Comparison of ENCODE assay signal across 22 cellular contexts in genomic region chr10:131077031-131077430, GRCh38.
"Had no signal": no experiment of that assay in that cellular context is flagged by ENCODE, and none has a peak within 500 bp of the region (broad histone marks: within the 10 kb centered on the region; RNA-seq: fewer than 3 reads in every experiment).

No MANE protein-coding gene starts in this region.

- H3K9me3 ChIP-seq: prostate gland, suprapubic skin, transverse colon, vagina had no signal

- H3K9me3 Mint-ChIP-seq: effector memory CD8-positive, alpha-beta T cell; mesothelial cell of epicardium; natural killer cell treated with Interleukin-12 subunit alpha and Interleukin-12 subunit beta and Interleukin-15 and Interleukin-18, amount 100 ng/mL, for 72 hours; neural crest cell; stimulated activated naive CD8-positive, alpha-beta T cell treated with anti-CD3 and anti-CD28 coated beads, Interleukin-15, amount 100 ng/mL, for 72 hours had no signal

- H3K4me1 Mint-ChIP-seq: immature natural killer cell, mesothelial cell of epicardium, naive B cell had no signal

- H3K27ac ChIP-seq: parathyroid adenoma, prostate gland, suprapubic skin, transverse colon, vagina had no signal

- H3K27ac Mint-ChIP-seq: effector memory CD8-positive, alpha-beta T cell; immature natural killer cell; mesothelial cell of epicardium; naive B cell; natural killer cell treated with Interleukin-12 subunit alpha and Interleukin-12 subunit beta and Interleukin-15 and Interleukin-18, amount 100 ng/mL, for 72 hours; stimulated activated naive CD8-positive, alpha-beta T cell treated with anti-CD3 and anti-CD28 coated beads, Interleukin-15, amount 100 ng/mL, for 72 hours had no signal

- DNase-seq: cortex of kidney; effector memory CD8-positive, alpha-beta T cell; hypothalamus; immature natural killer cell; mesenchymal stem cell; mucosa of descending colon; naive B cell; right cardiac atrium; small intestine; stimulated activated CD4-positive, alpha-beta T cell treated with anti-CD3 and anti-CD28 coated beads, Interleukin-15, amount 100 ng/mL, for 24 hours; stimulated activated CD4-positive, alpha-beta T cell treated with anti-CD3 and anti-CD28 coated beads, Interleukin-2, amount 100 ng/mL, for 48 hours; stimulated activated CD8-positive, alpha-beta memory T cell treated with anti-CD3 and anti-CD28 coated beads, Interleukin-4, amount 100 ng/mL, for 48 hours; stimulated activated naive CD4-positive, alpha-beta T cell; stimulated activated naive CD8-positive, alpha-beta T cell treated with anti-CD3 and anti-CD28 coated beads, Interleukin-15, amount 100 ng/mL, for 72 hours; transverse colon had no signal

- H3K27me3 ChIP-seq: suprapubic skin, transverse colon, vagina had no signal

- H3K27me3 Mint-ChIP-seq: effector memory CD8-positive, alpha-beta T cell; natural killer cell treated with Interleukin-12 subunit alpha and Interleukin-12 subunit beta and Interleukin-15 and Interleukin-18, amount 100 ng/mL, for 72 hours; stimulated activated naive CD8-positive, alpha-beta T cell treated with anti-CD3 and anti-CD28 coated beads, Interleukin-15, amount 100 ng/mL, for 72 hours had no signal

- H3K4me3 ChIP-seq: mucosa of descending colon, prostate gland, suprapubic skin, transverse colon, vagina had no signal

- H3K4me1 ChIP-seq: parathyroid adenoma, prostate gland, suprapubic skin, transverse colon had no signal

- H3K36me3 Mint-ChIP-seq: immature natural killer cell; mesothelial cell of epicardium; naive B cell; natural killer cell treated with Interleukin-12 subunit alpha and Interleukin-12 subunit beta and Interleukin-15 and Interleukin-18, amount 100 ng/mL, for 72 hours had no signal

- H3K36me3 ChIP-seq: prostate gland, suprapubic skin, transverse colon, vagina had no signal

- H3K4me3 Mint-ChIP-seq: effector memory CD8-positive, alpha-beta T cell; immature natural killer cell; mesothelial cell of epicardium; naive B cell; natural killer cell treated with Interleukin-12 subunit alpha and Interleukin-12 subunit beta and Interleukin-15 and Interleukin-18, amount 100 ng/mL, for 72 hours; neural crest cell; stimulated activated naive CD8-positive, alpha-beta T cell treated with anti-CD3 and anti-CD28 coated beads, Interleukin-15, amount 100 ng/mL, for 72 hours had no signal

- ATAC-seq: effector memory CD8-positive, alpha-beta T cell; mucosa of descending colon; natural killer cell treated with Interleukin-12 subunit alpha and Interleukin-12 subunit beta and Interleukin-15 and Interleukin-18, amount 100 ng/mL, for 72 hours; right cardiac atrium; stimulated activated naive CD8-positive, alpha-beta T cell treated with anti-CD3 and anti-CD28 coated beads, Interleukin-15, amount 100 ng/mL, for 72 hours had no signal
